In the genomic region with DNA sequence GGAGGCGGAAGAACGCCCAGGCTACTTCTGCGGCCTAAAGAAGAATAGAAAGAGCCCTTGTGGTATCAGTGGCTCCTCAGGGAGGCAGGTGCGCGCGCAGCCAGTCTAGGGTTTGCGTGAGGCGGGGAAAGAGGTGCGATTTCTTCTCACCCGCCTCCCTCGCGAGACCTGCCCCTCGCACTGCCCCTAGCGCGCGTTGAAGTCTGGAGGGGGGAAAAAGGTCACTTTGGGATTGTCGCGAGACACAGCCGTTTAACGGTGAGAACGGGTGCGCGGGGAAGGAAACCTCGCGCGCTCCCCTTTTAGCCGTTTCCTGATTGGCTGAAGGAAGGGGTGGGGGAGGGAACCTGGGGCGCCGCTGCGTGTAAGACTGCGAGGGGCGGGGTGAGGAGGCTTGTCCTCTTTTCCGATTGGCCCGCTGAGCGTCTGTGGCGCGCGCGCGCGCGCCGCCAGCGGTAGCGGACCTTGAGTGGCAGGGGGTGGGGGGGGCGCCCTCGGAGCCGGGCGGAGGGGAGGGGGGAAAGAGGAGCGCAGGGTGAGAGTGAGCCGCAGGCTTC, we compare ENCODE assay signal across 8 cellular contexts.
A peak's percentile ranks its signal among the peaks of the same experiment; 100 is the strongest.
DNase-seq lines count a peak whose midpoint lies in the region; ATAC-seq and FAIRE-seq lines count a peak whose summit lies in the region.

A gene with protein sequence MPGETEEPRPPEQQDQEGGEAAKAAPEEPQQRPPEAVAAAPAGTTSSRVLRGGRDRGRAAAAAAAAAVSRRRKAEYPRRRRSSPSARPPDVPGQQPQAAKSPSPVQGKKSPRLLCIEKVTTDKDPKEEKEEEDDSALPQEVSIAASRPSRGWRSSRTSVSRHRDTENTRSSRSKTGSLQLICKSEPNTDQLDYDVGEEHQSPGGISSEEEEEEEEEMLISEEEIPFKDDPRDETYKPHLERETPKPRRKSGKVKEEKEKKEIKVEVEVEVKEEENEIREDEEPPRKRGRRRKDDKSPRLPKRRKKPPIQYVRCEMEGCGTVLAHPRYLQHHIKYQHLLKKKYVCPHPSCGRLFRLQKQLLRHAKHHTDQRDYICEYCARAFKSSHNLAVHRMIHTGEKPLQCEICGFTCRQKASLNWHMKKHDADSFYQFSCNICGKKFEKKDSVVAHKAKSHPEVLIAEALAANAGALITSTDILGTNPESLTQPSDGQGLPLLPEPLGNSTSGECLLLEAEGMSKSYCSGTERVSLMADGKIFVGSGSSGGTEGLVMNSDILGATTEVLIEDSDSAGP (plus strand): TSS at position 429 of the 557 bp plus-strand sequence. CDS start 219 bp downstream, outside the sequence.

- peak; percentile 9 for FAIRE-seq in islet of Langerhans (lab: Jason Lieb, UNC)

- DNase-seq in AG08395 (ENCODE audit: low spot score) (peak; percentile 95), NCI-H510A (lab: John Stamatoyannopoulos, UW) (peak; percentile 97), cerebellar cortex (ENCODE audit: low spot score) (peak; percentile 98)
- DNase-seq in activated CD4-positive, CD25-positive, alpha-beta regulatory T cell treated with anti-CD3 and anti-CD28 coated beads, Interleukin-2, amount 50 U/mL, for 72 hours: peak; percentile 87
- DNase-seq in stimulated activated CD4-positive, alpha-beta T cell treated with anti-CD3 and anti-CD28 coated beads, Interleukin-12 subunit alpha, Interleukin-12 subunit beta, amount 100 ng/mL, for 24 hours (ENCODE audit: low read depth in 2 of 2): peak; percentile 93

- ATAC-seq in GM19035 (IDR thresholded peaks at IDR 0.05; ENCODE audit: unreplicated experiment): peak; percentile 31
- ATAC-seq in HG03342 (IDR thresholded peaks at IDR 0.05; ENCODE audit: unreplicated experiment): peak; percentile 36

Comparison
In these comparisons a context has a peak if more than half of its experiments do, and no peak if none do; other contexts are left out.
1. Peak in every context shown above with its lines: DNase-seq and ATAC-seq.